9 cellular contexts compared by ENCODE assay signal in the genomic region with DNA sequence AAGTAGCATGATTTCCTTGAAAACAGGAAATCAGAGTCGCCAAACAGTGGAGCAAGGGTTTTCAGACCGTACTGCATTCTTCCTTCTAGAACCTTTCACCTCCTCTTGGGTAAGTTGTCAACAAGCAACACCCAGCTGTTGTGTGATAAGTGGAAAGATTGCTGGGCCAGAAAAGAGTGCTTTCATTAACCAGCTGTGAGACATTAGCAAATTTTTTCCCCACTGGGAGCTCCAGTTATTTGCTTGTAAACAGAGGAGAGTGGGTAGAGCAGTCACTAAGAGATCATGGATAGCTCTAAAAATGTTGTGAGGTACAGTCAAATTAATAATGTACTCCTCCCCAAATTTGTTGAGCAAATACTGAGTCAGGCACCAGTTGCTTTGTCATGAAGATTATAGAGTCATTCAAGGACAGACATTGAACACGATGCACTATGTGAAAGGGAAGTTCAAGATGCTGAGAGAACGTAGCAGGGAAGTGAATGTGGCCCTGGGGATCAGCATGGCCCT. TPM values are rescaled to one million over a fixed set of nuclear protein-coding genes. Genes with fewer than 3 reads are reported as not detected.
DNase-seq lines count a peak whose midpoint lies in the region; ATAC-seq and TF ChIP-seq lines count a peak whose summit lies in the region.
"Had no signal": no experiment of that assay in that cellular context is flagged by ENCODE, and none has a peak within 500 bp of the region (broad histone marks: within the 10 kb centered on the region; RNA-seq: fewer than 3 reads in every experiment).

No MANE protein-coding gene starts in this region.

- H3K27me3 ChIP-seq in colonic mucosa = no peaks in the 10 kb centered on the region
- no peaks in the 10 kb centered on the region for H3K27me3 ChIP-seq in prostate gland (replicated peaks; ENCODE audit: insufficient read depth)

- DNase-seq in colonic mucosa (no peak), pulmonary artery endothelial cell (ENCODE audit: low read depth, low spot score) (peak; percentile 37), prostate gland (ENCODE audit: low spot score) (no peak), DMS53 (lab: John Stamatoyannopoulos, UW) (no peak)
- DNase-seq: NCI-H1092 treated with DMSO at 0.1 percent for 48 hours had no signal

- no peak overlapping the region for H3K9ac ChIP-seq in colonic mucosa (ENCODE audit: low read depth in 2 of 2, low read length in 2 of 2)

- intact Hi-C loops in colonic mucosa (cut with DNase I) (no loop called here), prostate gland (cut with DNase I) (no loop called here)

- H3K4me3 ChIP-seq in colonic mucosa = no peak overlapping the region
- no peak overlapping the region for H3K4me3 ChIP-seq in prostate gland

- no peaks in the 10 kb centered on the region for H3K9me3 ChIP-seq in colonic mucosa
- H3K9me3 ChIP-seq in prostate gland = no peaks in the 10 kb centered on the region

- H3K27ac ChIP-seq in colonic mucosa (peak overlapping the region; percentile 50), prostate gland (no peak overlapping the region)

- no peaks in the 10 kb centered on the region for H3K36me3 ChIP-seq in colonic mucosa
- H3K36me3 ChIP-seq in prostate gland = no peaks in the 10 kb centered on the region

- WGBS in prostate gland = 43% methylated on average over 4 of the region's 4 CpGs

- TF ChIP-seq POLR2A in prostate gland (IDR thresholded peaks at IDR 0.05) = no peak

- TF ChIP-seq CTCF in colonic mucosa (IDR thresholded peaks at IDR 0.05) = no peak
- no peak for TF ChIP-seq CTCF in prostate gland (IDR thresholded peaks at IDR 0.05)

- H3K4me1 ChIP-seq in colonic mucosa = no peaks in the 10 kb centered on the region
- no peaks in the 10 kb centered on the region for H3K4me1 ChIP-seq in prostate gland (replicated peaks)

- ATAC-seq in GM19043 (IDR thresholded peaks at IDR 0.05; ENCODE audit: low read depth, unreplicated experiment) = peak; percentile 28
- ATAC-seq in HG03095 (IDR thresholded peaks at IDR 0.05; ENCODE audit: unreplicated experiment) = peak; percentile 34
- no peak for ATAC-seq in GM21381 (IDR thresholded peaks at IDR 0.05; ENCODE audit: unreplicated experiment)
- ATAC-seq in HG03039 (IDR thresholded peaks at IDR 0.05; ENCODE audit: unreplicated experiment) = no peak

RNA-seq across cellular contexts. Expression of a gene that starts 11.7 kb away (rescaled TPM):
- total RNA-seq in colonic mucosa (10 to 100 TPM in 1 of 2 donors, 1 to 10 TPM in 1; 4.7 to 17.6 TPM), pulmonary artery endothelial cell (not detected in 2 replicates), prostate gland (1 to 10 TPM; 3.2 to 8.2 TPM)

RNA-seq across cellular contexts. Expression of a gene that starts 52.5 kb away (rescaled TPM):
- total RNA-seq in colonic mucosa (10 to 100 TPM; 54.7 to 59.7 TPM), pulmonary artery endothelial cell (0.20 and 0.21 TPM in 2 replicates), prostate gland (10 to 100 TPM in 1 of 2 donors, 1 to 10 TPM in 1; 6.9 to 10.7 TPM)

Comparison
In these comparisons a context has a peak if more than half of its experiments do, and no peak if none do; other contexts are left out.
1. ATAC-seq: peak in GM19043 (single experiment) and HG03095 (single experiment); none in GM21381 (single experiment) and HG03039 (single experiment).
2. RNA of a gene that starts 52.5 kb away (total RNA-seq): 54.7 to 59.7 TPM in colonic mucosa; 6.9 to 10.7 TPM in prostate gland and 0.20 to 0.21 TPM in pulmonary artery endothelial cell; every median in the first group is over 4 times any median in the second.